ENCODE assay signal across 21 cellular contexts in genomic region chr4:55633903-55634302, GRCh38. TPM values are rescaled to one million over a fixed set of nuclear protein-coding genes. Genes with fewer than 3 reads are reported as not detected.
DNase-seq lines count a peak whose midpoint lies in the region; ATAC-seq, FAIRE-seq and TF ChIP-seq lines count a peak whose summit lies in the region.
"Had no signal": no experiment of that assay in that cellular context is flagged by ENCODE, and none has a peak within 500 bp of the region (broad histone marks: within the 10 kb centered on the region; RNA-seq: fewer than 3 reads in every experiment).

No MANE protein-coding gene starts in this region.

- peaks cover 0 to 18% of the 10 kb centered on the region in 2 experiments; a peak in 2 of 4 replicates for H3K79me2 ChIP-seq in H1 (ENCODE audit: control insufficient read depth in 1 of 2, insufficient read depth in 2 of 2, low read length in 2 of 2)
- H3K79me2 ChIP-seq in neural cell (replicated peaks; ENCODE audit: insufficient read depth, low read length): no peaks in the 10 kb centered on the region

- TF ChIP-seq CTCF in H1 (IDR thresholded peaks at IDR 0.05; ENCODE audit: control extremely low read depth in 1 of 3, insufficient read depth in 1 of 3, low read depth in 1 of 3, low read length in 3 of 3): no peak
- TF ChIP-seq CTCF in neural cell (IDR thresholded peaks at IDR 0.05; ENCODE audit: poor library complexity, severe bottlenecking): no peak
- TF ChIP-seq CTCF in uterus (IDR thresholded peaks at IDR 0.05): no peak
- no peak for TF ChIP-seq CTCF in transverse colon (IDR thresholded peaks at IDR 0.05)
- TF ChIP-seq CTCF in GM10248 (IDR thresholded peaks at IDR 0.05; ENCODE audit: control extremely low read depth, extremely low read depth, low read depth, missing control alignments): no peak

- no peak for FAIRE-seq in H1 (lab: Jason Lieb, UNC)
- FAIRE-seq: GM12892 had no signal

- peak overlapping the region; percentile 69; the same call in 1 of the 2 replicates for H3K4me3 ChIP-seq in HUES48 (ENCODE audit: low read depth, low read length)
- peak overlapping the region in 1 of 4 experiments; percentile 74; a peak in 1 of 8 replicates for H3K4me3 ChIP-seq in H1 (ENCODE audit: extremely low read depth in 1 of 4, insufficient read depth in 2 of 4, low read depth in 3 of 4, low read length in 4 of 4)
- H3K4me3 ChIP-seq in neural cell (ENCODE audit: low read length): peak overlapping the region; percentile 82
- H3K4me3 ChIP-seq in uterus: no peak overlapping the region
- H3K4me3 ChIP-seq in transverse colon: no peak overlapping the region
- H3K4me3 ChIP-seq: GM23248, SJSA1 had no signal

- no peak for TF ChIP-seq EP300 in H1 (IDR thresholded peaks at IDR 0.05; ENCODE audit: borderline replicate concordance in 1 of 2, low read depth in 2 of 2, low read length in 2 of 2)
- no peak for TF ChIP-seq EP300 in neural cell (conservative IDR thresholded peaks at IDR 0.05; ENCODE audit: poor library complexity, severe bottlenecking)
- TF ChIP-seq EP300 in transverse colon (IDR thresholded peaks at IDR 0.05; ENCODE audit: low read depth): no peak

- TF ChIP-seq POLR2A in H1 (IDR thresholded peaks at IDR 0.05; ENCODE audit: control extremely low read depth in 1 of 2, low read depth in 2 of 2, low read length in 2 of 2) (no peak), uterus (IDR thresholded peaks at IDR 0.05) (no peak), transverse colon (IDR thresholded peaks at IDR 0.05) (no peak)

- no peak overlapping the region for H3K18ac ChIP-seq in H1 (ENCODE audit: extremely low read depth, low read length)

- H3K4me2 ChIP-seq in H1 (ENCODE audit: insufficient read depth in 1 of 2, low read depth in 2 of 2, low read length in 2 of 2): peak overlapping the region; percentile 92 to 96; a peak in 3 of 4 replicates
- peak overlapping the region; percentile 85 for H3K4me2 ChIP-seq in neural cell (ENCODE audit: low read length)

- H3F3A ChIP-seq in neural cell (ENCODE audit: insufficient read depth, low read length, poor library complexity, severe bottlenecking): peaks cover 8% of the 10 kb centered on the region

- no peak overlapping the region for H3K56ac ChIP-seq in H1 (replicated peaks; ENCODE audit: insufficient read length, low read depth, low read length)

- no peaks in the 10 kb centered on the region for H3K9me2 ChIP-seq in neural cell (ENCODE audit: insufficient read depth, low read length)

- no peak overlapping the region for H2BK12ac ChIP-seq in H1 (ENCODE audit: low read depth, low read length)

- H2BK20ac ChIP-seq in H1 (ENCODE audit: low read length): no peak overlapping the region

- no peaks in the 10 kb centered on the region for H3K79me1 ChIP-seq in H1 (ENCODE audit: low read depth, low read length)

- no peak overlapping the region for H4K8ac ChIP-seq in H1 (ENCODE audit: extremely low read depth, insufficient read depth, low read length)

- in situ Hi-C loops in transverse colon (cut with MboI; ENCODE audit: low pct_ligation_motif_present in 1 of 4, low pct_unique_long_range_greater_than_20kb in 1 of 4, low sequenced_read_pairs in 3 of 4): no loop called here

- H3K23ac ChIP-seq in H1 (ENCODE audit: insufficient read length): no peak overlapping the region

- H3K27me3 ChIP-seq in HUES48 (ENCODE audit: control insufficient read depth, insufficient read depth, low read length) (peaks cover 28% of the 10 kb centered on the region), H1 (replicated peaks in 1 of 4; ENCODE audit: control insufficient read depth in 3 of 4, extremely low read depth in 1 of 4, insufficient read depth in 3 of 4, low read length in 3 of 4) (peaks cover 0 to 23% (median 15%) of the 10 kb centered on the region in 4 experiments; a peak in 6 of 7 replicates), neural cell (ENCODE audit: insufficient read depth, low read depth, low read length) (no peaks in the 10 kb centered on the region), uterus (no peaks in the 10 kb centered on the region), transverse colon (peaks cover 60% of the 10 kb centered on the region)

- H3K9ac ChIP-seq in HUES48 (ENCODE audit: low read depth, low read length) (no peak overlapping the region), H1 (replicated peaks in 1 of 4; ENCODE audit: extremely low read depth in 1 of 4, low read depth in 3 of 4, low read length in 3 of 4) (no peak overlapping the region), neural cell (ENCODE audit: low read length) (no peak overlapping the region)
- H3K9ac ChIP-seq: GM23248 had no signal

- POLR2A ChIA-PET in H1 (lab: Charles Lee; ENCODE audit: partially characterized antibody): no interaction called here
- POLR2A ChIA-PET in GM10248 (lab: Yijun Ruan, JAX): no interaction called here

- DNase-seq in H1 (ENCODE audit: low read depth in 1 of 2, low spot score in 2 of 2): no peak
- DNase-seq in uterus: no peak
- no peak for DNase-seq in transverse colon
- no peak for DNase-seq in GM10248 (ENCODE audit: extremely low spot score)
- DNase-seq: BE2C, COR-L47, DMS 273 treated with DMSO at 0.1 percent for 48 hours, DND-41, GM23248, Kasumi-1, NCI-H1694 treated with DMSO at 0.1 percent for 48 hours, NCI-H2081 treated with DMSO at 0.1 percent for 48 hours, NCI-H524 treated with DMSO at 0.1 percent for 48 hours had no signal

- H3K9me3 ChIP-seq in HUES48 (ENCODE audit: control insufficient read depth, insufficient read depth, low read length) (no peaks in the 10 kb centered on the region), H1 (ENCODE audit: insufficient read depth in 2 of 2, low read depth in 1 of 2, low read length in 1 of 2) (no peaks in the 10 kb centered on the region), neural cell (ENCODE audit: low read length) (no peaks in the 10 kb centered on the region), uterus (no peaks in the 10 kb centered on the region), transverse colon (no peaks in the 10 kb centered on the region)
- H3K9me3 ChIP-seq: BE2C, SJSA1 had no signal

- intact Hi-C loops in uterus (cut with DNase I; ENCODE audit: low total_unique reads) (no loop called here), transverse colon (cut with DNase I; ENCODE audit: low total_unique reads) (no loop called here)

- no peak for ATAC-seq in GM18520 (IDR thresholded peaks at IDR 0.05; ENCODE audit: unreplicated experiment)
- ATAC-seq: Right ventricle myocardium inferior had no signal

- H3K14ac ChIP-seq in H1 (ENCODE audit: insufficient read length): no peak overlapping the region

- H2AK5ac ChIP-seq in H1 (ENCODE audit: low read depth, low read length): no peak overlapping the region

- WGBS in H1 (ENCODE audit: extremely low coverage in 1 of 2, insufficient coverage in 1 of 2, insufficient read length in 1 of 2, insufficient replicate concordance in 2 of 2, low coverage in 1 of 2, low lambda C conversion rate in 2 of 2, missing lambda C conversion rate in 1 of 2), 2 experiments: 66% methylated on average over 6 of the region's 6 CpGs; no CpG with 5 or more reads in 1 of the 2 experiments
- 66 to 78% methylated on average over 6 of the region's 6 CpGs for WGBS in transverse colon (ENCODE audit: low coverage in 1 of 2), 2 donors

- no peak overlapping the region for H4K91ac ChIP-seq in H1 (replicated peaks; ENCODE audit: insufficient read length, low read length)

- H4K20me1 ChIP-seq in H1 (replicated peaks in 1 of 2; ENCODE audit: control insufficient read depth in 1 of 2, insufficient read depth in 2 of 2, low read length in 2 of 2): no peaks in the 10 kb centered on the region
- H4K20me1 ChIP-seq in neural cell (ENCODE audit: insufficient read depth): no peaks in the 10 kb centered on the region

- no peak overlapping the region for H4K5ac ChIP-seq in H1 (ENCODE audit: insufficient read length, low read depth, low read length)

- no peak overlapping the region for H2AFZ ChIP-seq in H1 (ENCODE audit: low read length)
- no peak overlapping the region for H2AFZ ChIP-seq in neural cell (ENCODE audit: low read depth, low read length)
- H2AFZ ChIP-seq: GM23248 had no signal

- peaks cover 16% of the 10 kb centered on the region for H3K23me2 ChIP-seq in H1 (ENCODE audit: low read depth, low read length)

- H2BK120ac ChIP-seq in H1 (replicated peaks; ENCODE audit: low read depth, low read length): no peak overlapping the region

- no peak overlapping the region for H3K4ac ChIP-seq in H1 (replicated peaks; ENCODE audit: insufficient read length, low read depth, low read length)

- peaks cover 46% of the 10 kb centered on the region for H3K4me1 ChIP-seq in HUES48 (ENCODE audit: control insufficient read depth, insufficient read depth, low read length)
- H3K4me1 ChIP-seq in H1 (replicated peaks in 1 of 4; ENCODE audit: control insufficient read depth in 3 of 4, insufficient read depth in 4 of 4, low read length in 3 of 4): peaks cover 8 to 27% (median 15%) of the 10 kb centered on the region in 4 experiments; a peak in 6 of 7 replicates
- H3K4me1 ChIP-seq in uterus: peaks cover 0 to 4% of the 10 kb centered on the region in 2 donors
- peaks cover 7 to 19% (median 13%) of the 10 kb centered on the region in 4 donors for H3K4me1 ChIP-seq in transverse colon
- H3K4me1 ChIP-seq: BE2C had no signal

- H3K27ac ChIP-seq in HUES48 (ENCODE audit: low read depth, low read length) (no peak overlapping the region), H1 (ENCODE audit: low read depth, low read length) (no peak overlapping the region), neural cell (ENCODE audit: low read length) (no peak overlapping the region), uterus (no peak overlapping the region), transverse colon (no peak overlapping the region)
- H3K27ac ChIP-seq: GM23248, SJSA1 had no signal

- H2BK5ac ChIP-seq in H1 (ENCODE audit: low read depth, low read length): no peak overlapping the region

- H3K36me3 ChIP-seq in HUES48 (ENCODE audit: control insufficient read depth, insufficient read depth, low read length): peaks cover 7% of the 10 kb centered on the region
- H3K36me3 ChIP-seq in H1 (ENCODE audit: control insufficient read depth in 2 of 4, insufficient read depth in 4 of 4, low read length in 3 of 4): no peaks in the 10 kb centered on the region
- no peaks in the 10 kb centered on the region for H3K36me3 ChIP-seq in neural cell (ENCODE audit: insufficient read depth, low read length)
- H3K36me3 ChIP-seq in uterus: no peaks in the 10 kb centered on the region
- H3K36me3 ChIP-seq in transverse colon: no peaks in the 10 kb centered on the region
- H3K36me3 ChIP-seq: BE2C, SJSA1 had no signal

- H2BK15ac ChIP-seq in H1 (ENCODE audit: low read length): no peak overlapping the region

- CTCF ChIA-PET in H1 (lab: Charles Lee; ENCODE audit: partially characterized antibody): no interaction called here
- CTCF ChIA-PET in GM10248 (lab: Yijun Ruan, JAX): no interaction called here

- no peak for TF ChIP-seq RAD21 in H1 (IDR thresholded peaks at IDR 0.05 in 1 of 2, conservative IDR thresholded peaks at IDR 0.05 in 1 of 2; ENCODE audit: low read depth in 2 of 2, low read length in 2 of 2)
- no peak for TF ChIP-seq RAD21 in neural cell (conservative IDR thresholded peaks at IDR 0.05)

RNA-seq across cellular contexts. Expression of gene NMU, which starts 2.2 kb away (rescaled TPM):
- 30.5 and 31.8 TPM in 2 replicates for total RNA-seq in H1 (2021; fragmentation: NEBNext Ultra II Directional; extraction: Animal tissue kit (Norgen Biotek cat#: 25700))
- polyA plus RNA-seq in H1 (2011; rRNA removed): 40.9 and 50.4 TPM in 2 replicates
- polyA plus RNA-seq in H1 (2011; cell fraction: cytosol; rRNA removed): 44.8 TPM
- polyA plus RNA-seq in H1 (2011; cell fraction: nucleus; rRNA removed): 12.8 TPM
- polyA plus RNA-seq in H1 (2012, experiment 1 of 2): 33.5 to 41.0 TPM (median 34.4 TPM) in 4 replicates
- 35.0 TPM for polyA plus RNA-seq in H1 (2012, experiment 2 of 2)
- 36.3 TPM for polyA plus RNA-seq in H1 (2013, experiment 1 of 2)
- polyA plus RNA-seq in H1 (2013, experiment 2 of 2): 44.5 TPM
- polyA minus RNA-seq in H1 (2011; rRNA and poly(A)+ RNA removed): 6.1 and 8.9 TPM in 2 replicates
- polyA minus RNA-seq in H1 (2011; cell fraction: cytosol; rRNA and poly(A)+ RNA removed): 11.4 TPM
- polyA minus RNA-seq in H1 (2011; cell fraction: nucleus; rRNA and poly(A)+ RNA removed): 9.8 TPM
- 47.2 and 55.7 TPM in 2 replicates for polyA plus RNA-seq in neural cell
- polyA minus RNA-seq in neural cell: 16.3 and 20.4 TPM in 2 replicates
- 1 to 10 TPM in 1 of 4 donors, not detected in 3; 5.8 TPM for total RNA-seq in uterus
- total RNA-seq in transverse colon: under 1 TPM in 1 of 4 donors, not detected in 3; 0.96 TPM
- total RNA-seq: A673, GM23248, Right ventricle myocardium inferior, SJSA1 had no signal
- polyA plus RNA-seq: GM23248 had no signal

RNA-seq across cellular contexts. Expression of gene PDCL2, which starts 41.9 kb away (rescaled TPM):
- not detected in 2 replicates for total RNA-seq in H1 (2021; fragmentation: NEBNext Ultra II Directional; extraction: Animal tissue kit (Norgen Biotek cat#: 25700))
- polyA plus RNA-seq in H1 (2011; rRNA removed) (not detected in 2 replicates), neural cell (not detected in 2 replicates)
- polyA plus RNA-seq in H1 (2011; cell fraction: cytosol; rRNA removed): not detected
- not detected for polyA plus RNA-seq in H1 (2011; cell fraction: nucleus; rRNA removed)
- polyA plus RNA-seq in H1 (2012, experiment 1 of 2): not detected in 4 replicates
- not detected for polyA plus RNA-seq in H1 (2012, experiment 2 of 2)
- 0.06 TPM for polyA plus RNA-seq in H1 (2013, experiment 1 of 2)
- polyA plus RNA-seq in H1 (2013, experiment 2 of 2): 0.06 TPM
- polyA minus RNA-seq in H1 (2011; rRNA and poly(A)+ RNA removed): not detected in 2 replicates
- polyA minus RNA-seq in H1 (2011; cell fraction: cytosol; rRNA and poly(A)+ RNA removed): not detected
- not detected for polyA minus RNA-seq in H1 (2011; cell fraction: nucleus; rRNA and poly(A)+ RNA removed)
- polyA minus RNA-seq in neural cell: not detected in 2 replicates
- total RNA-seq in uterus (not detected), transverse colon (not detected)
- total RNA-seq: A673, GM23248, MCF 10A, Right ventricle myocardium inferior, SJSA1 had no signal
- polyA plus RNA-seq: GM23248 had no signal

Comparison
In these comparisons a context has a peak if more than half of its experiments do, and no peak if none do; other contexts are left out.
1. H3K4me3 ChIP-seq: peak in HUES48 (single experiment) and neural cell (single experiment); none in uterus (0 of 2) and transverse colon (0 of 4).